In genomic region chr10:47306429-47307210, GRCh38 we compare ENCODE assay signal across 1 cellular context.
TF ChIP-seq lines count a peak whose summit lies in the region.

No MANE protein-coding gene starts in this region.

TF ChIP-seq in K562, 482 proteins besides CTCF, POLR2A, EP300 and RAD21 (continued from another document and continues in another):
- TF ChIP-seq E2F8 (IDR thresholded peaks at IDR 0.05; ENCODE audit: low read depth, partially characterized antibody) (no peak), HLTF (IDR thresholded peaks at IDR 0.05) (no peak), SFPQ (IDR thresholded peaks at IDR 0.05; ENCODE audit: low read depth, low read length) (no peak), ZNF407 (IDR thresholded peaks at IDR 0.05; ENCODE audit: low read depth) (peak; percentile 48; the same call in 1 of the 2 replicates), EZH2 (IDR thresholded peaks at IDR 0.05; ENCODE audit: borderline replicate concordance, low read depth, low read length) (no peak), ZBTB34 (CRISPR knock-in tag; IDR thresholded peaks at IDR 0.05) (no peak), FOS (IDR thresholded peaks at IDR 0.05; ENCODE audit: extremely low read depth, insufficient read length) (no peak), NR4A1 (CRISPR knock-in tag; IDR thresholded peaks at IDR 0.05) (no peak), NR4A1 (tag; IDR thresholded peaks at IDR 0.05) (no peak), JUND (IDR thresholded peaks at IDR 0.05; ENCODE audit: borderline replicate concordance, low read depth, low read length) (peak; percentile 34; the same call in 1 of the 2 replicates), JUND (tag; IDR thresholded peaks at IDR 0.05; ENCODE audit: borderline replicate concordance, low read depth, low read length) (peak; percentile 39; the same call in 2 of the 3 replicates), HNRNPUL1 (IDR thresholded peaks at IDR 0.05; ENCODE audit: low read length) (no peak), PRPF4 (IDR thresholded peaks at IDR 0.05; ENCODE audit: insufficient read depth, low read depth, low read length, poor library complexity, severe bottlenecking) (no peak), NUFIP1 (IDR thresholded peaks at IDR 0.05; ENCODE audit: partially characterized antibody) (no peak), CREB3L1 (IDR thresholded peaks at IDR 0.05; ENCODE audit: borderline replicate concordance, low read depth) (no peak), E4F1 (CRISPR knock-in tag; IDR thresholded peaks at IDR 0.05; ENCODE audit: borderline replicate concordance) (no peak), CBX5 (IDR thresholded peaks at IDR 0.05; ENCODE audit: borderline replicate concordance, low read depth) (no peak), PYGO2 (tag; IDR thresholded peaks at IDR 0.05) (no peak), MLLT1 (IDR thresholded peaks at IDR 0.05) (no peak), JUN (IDR thresholded peaks at IDR 0.05; ENCODE audit: borderline replicate concordance, low read depth, low read length) (no peak), JUN (CRISPR knock-in tag; IDR thresholded peaks at IDR 0.05; ENCODE audit: borderline replicate concordance) (no peak), KLF13 (tag; IDR thresholded peaks at IDR 0.05; ENCODE audit: borderline replicate concordance, low read depth) (no peak), GABPA (tag; conservative IDR thresholded peaks at IDR 0.05; ENCODE audit: low read depth) (no peak), LARP7 (IDR thresholded peaks at IDR 0.05) (no peak), ZNF830 (CRISPR knock-in tag; IDR thresholded peaks at IDR 0.05) (no peak), GATA2 (CRISPR knock-in tag; IDR thresholded peaks at IDR 0.05) (peak; percentile 71), HBP1 (CRISPR knock-in tag; IDR thresholded peaks at IDR 0.05) (no peak), IRF1 (CRISPR knock-in tag; IDR thresholded peaks at IDR 0.05; ENCODE audit: borderline replicate concordance) (no peak), MECOM (CRISPR knock-in tag; IDR thresholded peaks at IDR 0.05) (peak; percentile 90), ZNF778 (CRISPR knock-in tag; IDR thresholded peaks at IDR 0.05) (no peak), ZNF512 (tag; IDR thresholded peaks at IDR 0.05) (no peak)
